In genomic region chr10:74418285-74418872, GRCh38 we compare ENCODE assay signal across 7 cellular contexts.
DNase-seq lines count a peak whose midpoint lies in the region; ATAC-seq and TF ChIP-seq lines count a peak whose summit lies in the region.

No MANE protein-coding gene starts in this region.

- 26 to 49% (median 27%) methylated on average over 4 of the region's 4 CpGs for WGBS in stomach, 5 donors

- peaks cover 4 to 15% (median 8%) of the 10 kb centered on the region in 5 donors for H3K36me3 Mint-ChIP-seq in naive thymus-derived CD4-positive, alpha-beta T cell

- intact Hi-C loops in left ventricle myocardium superior (cut with micrococcal nuclease) = no loop called here
- intact Hi-C loops in stomach (cut with DNase I; ENCODE audit: low total_unique reads) = no loop called here
- intact Hi-C loops in naive thymus-derived CD4-positive, alpha-beta T cell (cut with micrococcal nuclease) = loop anchor here (2.0 to 10.0 kb wide), 3 partner anchors 152 to 819 kb away; partner anchors contain the start of gene COMTD1 (in 1 of the 2)

- CTCF ChIA-PET in naive thymus-derived CD4-positive, alpha-beta T cell (lab: Charles Lee) = interaction anchor here (0.6 to 2.2 kb wide), 4 partner anchors 95 to 430 kb away, joined by 3 to 6 read pairs (median 4); no protein-coding TSS in a partner anchor

- TF ChIP-seq CTCF in stomach (IDR thresholded peaks at IDR 0.05) = no peak

- H3K27ac Mint-ChIP-seq in naive thymus-derived CD4-positive, alpha-beta T cell = peak overlapping the region in 2 of 9 donors; percentile 19 to 59

- no peaks in the 10 kb centered on the region for H3K9me3 ChIP-seq in stomach
- H3K9me3 ChIP-seq in naive thymus-derived CD4-positive, alpha-beta T cell (ENCODE audit: control insufficient read depth in 2 of 3, low read length in 3 of 3) = no peaks in the 10 kb centered on the region

- no peak for TF ChIP-seq EP300 in stomach (IDR thresholded peaks at IDR 0.05)

- H3K4me3 Mint-ChIP-seq in naive thymus-derived CD4-positive, alpha-beta T cell = no peak overlapping the region

- H3K27me3 Mint-ChIP-seq in naive thymus-derived CD4-positive, alpha-beta T cell = no peaks in the 10 kb centered on the region

- peaks cover 0 to 16% (median 4%) of the 10 kb centered on the region in 4 donors for H3K4me1 ChIP-seq in stomach
- H3K4me1 ChIP-seq in naive thymus-derived CD4-positive, alpha-beta T cell (ENCODE audit: control insufficient read depth in 2 of 2, insufficient read depth in 2 of 2, low read length in 2 of 2) = no peaks in the 10 kb centered on the region

- peaks cover 5 to 17% (median 7%) of the 10 kb centered on the region in 7 donors for H3K4me1 Mint-ChIP-seq in naive thymus-derived CD4-positive, alpha-beta T cell

- peak; percentile 71 for DNase-seq in M059J (ENCODE audit: low read depth)
- DNase-seq in NCI-H82 (lab: John Stamatoyannopoulos, UW) = peak; percentile 88
- no peak for DNase-seq in left ventricle myocardium superior
- DNase-seq in stomach = peak; percentile 36
- DNase-seq in naive thymus-derived CD4-positive, alpha-beta T cell = no peak

- no peak for TF ChIP-seq POLR2A in stomach (IDR thresholded peaks at IDR 0.05)

- no peak overlapping the region for H3K4me3 ChIP-seq in stomach
- no peak overlapping the region for H3K4me3 ChIP-seq in naive thymus-derived CD4-positive, alpha-beta T cell (ENCODE audit: low read length)

- POLR2A ChIA-PET in naive thymus-derived CD4-positive, alpha-beta T cell (lab: Charles Lee) = interaction anchor here (0.6 kb wide), 1 partner anchor 80 kb away, joined by 3 read pairs; no protein-coding TSS in a partner anchor

- peak; percentile 57 for ATAC-seq in left ventricle myocardium superior
- no peak for ATAC-seq in naive thymus-derived CD4-positive, alpha-beta T cell
- no peak for ATAC-seq in HG03039 (IDR thresholded peaks at IDR 0.05; ENCODE audit: unreplicated experiment)
- ATAC-seq in HG03432 (IDR thresholded peaks at IDR 0.05; ENCODE audit: unreplicated experiment) = no peak

- H3K27me3 ChIP-seq in stomach = no peaks in the 10 kb centered on the region
- no peaks in the 10 kb centered on the region for H3K27me3 ChIP-seq in naive thymus-derived CD4-positive, alpha-beta T cell (ENCODE audit: control insufficient read depth in 2 of 2, insufficient read depth in 2 of 2, low read length in 2 of 2)

- no peak overlapping the region for H3K27ac ChIP-seq in stomach
- no peak overlapping the region for H3K27ac ChIP-seq in naive thymus-derived CD4-positive, alpha-beta T cell (ENCODE audit: low read depth, low read length)

- no peaks in the 10 kb centered on the region for H3K36me3 ChIP-seq in stomach
- no peaks in the 10 kb centered on the region for H3K36me3 ChIP-seq in naive thymus-derived CD4-positive, alpha-beta T cell (ENCODE audit: control insufficient read depth in 2 of 3, insufficient read depth in 3 of 3, low read length in 3 of 3)

- H3K9me3 Mint-ChIP-seq in naive thymus-derived CD4-positive, alpha-beta T cell = peaks cover 0 to 3% (median 0%) of the 10 kb centered on the region in 11 donors

Comparison
In these comparisons a context has a peak if more than half of its experiments do, and no peak if none do; other contexts are left out.
1. DNase-seq: peak in M059J (single experiment), NCI-H82 (single experiment) and stomach (single experiment); none in left ventricle myocardium superior (single experiment) and naive thymus-derived CD4-positive, alpha-beta T cell (0 of 9).
2. intact Hi-C loops: an anchor here in naive thymus-derived CD4-positive, alpha-beta T cell (2.0 to 10.0 kb wide); none called in left ventricle myocardium superior and stomach.